Comparison of ENCODE assay signal across 1 cellular context in genomic region chr7:128240696-128241386, GRCh38.
TF ChIP-seq lines count a peak whose summit lies in the region.

Gene LEP, plus strand, starts transcription at chr7:128241278. Its CDS starts 10,741 bp downstream, at chr7:128252019.

TF ChIP-seq in endothelial cell of umbilical vein, 7 proteins besides CTCF, POLR2A, EP300 and RAD21 (continued from another document):
- no peak for TF ChIP-seq POLR2AphosphoS5 (IDR thresholded peaks at IDR 0.05; ENCODE audit: insufficient read depth, low read depth, low read length)
- peak; percentile 45 for TF ChIP-seq EZH2 (IDR thresholded peaks at IDR 0.05; ENCODE audit: borderline replicate concordance, low read depth, low read length, severe bottlenecking)
- TF ChIP-seq FOS (IDR thresholded peaks at IDR 0.05; ENCODE audit: borderline replicate concordance, insufficient read depth, low read length): no peak
